In the genomic region with DNA sequence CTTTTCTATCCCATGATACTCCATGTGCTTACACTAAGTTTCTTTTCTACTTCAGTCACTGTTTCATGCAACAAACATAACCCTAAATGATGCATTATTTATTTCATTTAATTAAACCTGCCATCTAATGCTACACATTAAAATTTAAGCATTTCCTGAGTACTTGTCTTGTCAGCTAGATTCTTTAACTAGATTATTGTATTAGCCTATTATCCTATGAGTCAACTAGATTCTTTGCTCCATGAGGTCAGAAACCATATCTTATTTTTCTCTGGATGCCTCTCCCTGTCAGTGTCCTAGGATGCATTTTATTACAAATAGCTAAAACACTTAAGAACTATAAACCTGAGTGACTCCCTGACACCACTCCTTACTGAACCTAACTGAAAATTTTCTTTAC, we compare ENCODE assay signal across 18 cellular contexts.
DNase-seq lines count a peak whose midpoint lies in the region; ATAC-seq and TF ChIP-seq lines count a peak whose summit lies in the region.
"Had no signal": no experiment of that assay in that cellular context is flagged by ENCODE, and none has a peak within 500 bp of the region (broad histone marks: within the 10 kb centered on the region; RNA-seq: fewer than 3 reads in every experiment).

No MANE protein-coding gene starts in this region.

- ATAC-seq in esophagus mucosa (peak; percentile 64), HG02852 (IDR thresholded peaks at IDR 0.05; ENCODE audit: unreplicated experiment) (no peak), lower lobe of right lung (no peak)
- ATAC-seq: activated CD4-positive, CD25-positive, alpha-beta regulatory T cell treated with anti-CD3 and anti-CD28 coated beads, Interleukin-2, amount 50 U/mL, for 24 hours; left ventricle myocardium superior had no signal

- H3K4me1 Mint-ChIP-seq in activated T-cell treated with anti-CD3 and anti-CD28 coated beads, Interleukin-2, amount 50 U/mL, for 24 hours (ENCODE audit: low read depth), result no peaks in the 10 kb centered on the region

- no peaks in the 10 kb centered on the region for H3K9me3 ChIP-seq in osteoblast (ENCODE audit: low read depth, low read length)
- H3K9me3 ChIP-seq in lower lobe of right lung, result no peaks in the 10 kb centered on the region
- H3K9me3 ChIP-seq: ascending aorta; BLaER1 treated with 17β-estradiol and CSF1 and Interleukin-3, amounts not matched to agents 10 nM and 100 nM; ovary; SJCRH30 had no signal

- TF ChIP-seq CTCF in osteoblast (IDR thresholded peaks at IDR 0.05; ENCODE audit: extremely low read depth, low read depth, low read length) (no peak), lower lobe of right lung (IDR thresholded peaks at IDR 0.05) (no peak)

- H3K36me3 Mint-ChIP-seq in activated T-cell treated with anti-CD3 and anti-CD28 coated beads, Interleukin-2, amount 50 U/mL, for 24 hours (ENCODE audit: low read depth), result no peaks in the 10 kb centered on the region

- peak overlapping the region; percentile 35 for H3K4me2 ChIP-seq in osteoblast (ENCODE audit: insufficient read depth, low read length)
- H3K4me2 ChIP-seq: BLaER1 treated with 17β-estradiol and CSF1 and Interleukin-3, amounts not matched to agents 10 nM and 100 nM had no signal

- peak overlapping the region; percentile 94 for H3K27ac ChIP-seq in osteoblast (ENCODE audit: low read depth, low read length)
- H3K27ac ChIP-seq in lower lobe of right lung, result no peak overlapping the region
- H3K27ac ChIP-seq: ascending aorta; BLaER1 treated with 17β-estradiol and CSF1 and Interleukin-3, amounts not matched to agents 10 nM and 100 nM; ovary; SJCRH30 had no signal

- H3K9me3 Mint-ChIP-seq in activated T-cell treated with anti-CD3 and anti-CD28 coated beads, Interleukin-2, amount 50 U/mL, for 24 hours, result peaks cover 2% of the 10 kb centered on the region

- H4K20me1 ChIP-seq in osteoblast (ENCODE audit: insufficient read depth, low read length), result no peaks in the 10 kb centered on the region
- H4K20me1 ChIP-seq: BLaER1 treated with 17β-estradiol and CSF1 and Interleukin-3, amounts not matched to agents 10 nM and 100 nM had no signal

- H3K4me3 Mint-ChIP-seq in activated T-cell treated with anti-CD3 and anti-CD28 coated beads, Interleukin-2, amount 50 U/mL, for 24 hours, result no peak overlapping the region

- no peak overlapping the region for H2AFZ ChIP-seq in osteoblast (ENCODE audit: low read length)

- no peak overlapping the region for H3K27ac Mint-ChIP-seq in activated T-cell treated with anti-CD3 and anti-CD28 coated beads, Interleukin-2, amount 50 U/mL, for 24 hours

- H3K27me3 Mint-ChIP-seq in activated T-cell treated with anti-CD3 and anti-CD28 coated beads, Interleukin-2, amount 50 U/mL, for 24 hours, result no peaks in the 10 kb centered on the region

- no peaks in the 10 kb centered on the region for H3K36me3 ChIP-seq in osteoblast (ENCODE audit: insufficient read depth, low read length)
- H3K36me3 ChIP-seq in lower lobe of right lung, result no peaks in the 10 kb centered on the region
- H3K36me3 ChIP-seq: ascending aorta; BLaER1 treated with 17β-estradiol and CSF1 and Interleukin-3, amounts not matched to agents 10 nM and 100 nM; ovary; SJCRH30 had no signal

- no peak overlapping the region for H3K4me3 ChIP-seq in osteoblast (ENCODE audit: insufficient read depth, low read length)
- H3K4me3 ChIP-seq in lower lobe of right lung, result no peak overlapping the region
- H3K4me3 ChIP-seq: ascending aorta; BLaER1 treated with 17β-estradiol and CSF1 and Interleukin-3, amounts not matched to agents 10 nM and 100 nM; ovary; SJCRH30 had no signal

- no peaks in the 10 kb centered on the region for H3K79me2 ChIP-seq in osteoblast (ENCODE audit: insufficient read depth, low read length)

- no peaks in the 10 kb centered on the region for H3K27me3 ChIP-seq in osteoblast (ENCODE audit: insufficient read depth, low read length)
- H3K27me3 ChIP-seq in lower lobe of right lung (ENCODE audit: low read depth), result no peaks in the 10 kb centered on the region
- H3K27me3 ChIP-seq: ascending aorta; BLaER1 treated with 17β-estradiol and CSF1 and Interleukin-3, amounts not matched to agents 10 nM and 100 nM; ovary; SJCRH30 had no signal

- peaks cover 38% of the 10 kb centered on the region for H3K4me1 ChIP-seq in osteoblast (ENCODE audit: insufficient read depth, low read length)
- H3K4me1 ChIP-seq in lower lobe of right lung, result peaks cover 4% of the 10 kb centered on the region
- H3K4me1 ChIP-seq: SJCRH30 had no signal

- DNase-seq in EL (peak; percentile 77), RPMI7951 (ENCODE audit: low read depth) (peak; percentile 54), osteoblast (ENCODE audit: insufficient read length, low spot score, missing footprints) (peak; percentile 64), ecto neural progenitor cell (ENCODE audit: low spot score) (no peak), lower lobe of right lung (no peak)
- no peak for DNase-seq in activated T-cell treated with anti-CD3 and anti-CD28 coated beads, Interleukin-2, amount 50 U/mL, for 24 hours
- DNase-seq: activated gamma-delta T cell treated with Interleukin-2 at 50 U/mL for 16 hours, foreskin melanocyte, Karpas-422, left ventricle myocardium superior, NCI-H1436, ovary, SJCRH30 had no signal

- intact Hi-C loops in lower lobe of right lung (cut with DNase I), result no loop called here

Comparison
In these comparisons a context has a peak if more than half of its experiments do, and no peak if none do; other contexts are left out.
1. DNase-seq: peak in EL (single experiment), RPMI7951 (single experiment) and osteoblast (single experiment); none in ecto neural progenitor cell (single experiment), lower lobe of right lung (single experiment) and activated T-cell treated with anti-CD3 and anti-CD28 coated beads, Interleukin-2, amount 50 U/mL, for 24 hours (single experiment).